9 cellular contexts compared by ENCODE assay signal in the genomic region with DNA sequence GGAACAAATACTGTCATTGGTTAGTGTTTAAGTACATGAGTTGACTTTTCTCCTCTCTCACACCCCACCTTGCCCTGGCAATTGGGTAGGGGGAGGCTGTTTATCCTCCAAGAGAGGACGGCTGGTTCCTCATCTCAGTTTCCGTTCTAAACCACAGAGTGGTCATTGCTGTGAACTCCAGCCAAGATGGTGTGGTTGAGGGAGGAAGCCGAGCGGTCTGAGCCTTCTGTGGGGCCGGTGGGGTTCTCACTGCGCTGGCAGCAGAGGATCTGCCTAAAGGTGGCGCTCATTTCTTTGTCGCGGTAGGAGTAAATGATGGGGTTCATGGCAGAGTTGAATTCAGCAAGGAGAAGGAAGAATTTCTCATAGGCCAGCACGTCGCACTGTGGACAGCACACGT.
DNase-seq lines count a peak whose midpoint lies in the region; ATAC-seq and TF ChIP-seq lines count a peak whose summit lies in the region.
"Had no signal": no experiment of that assay in that cellular context is flagged by ENCODE, and none has a peak within 500 bp of the region (broad histone marks: within the 10 kb centered on the region; RNA-seq: fewer than 3 reads in every experiment).

No MANE protein-coding gene starts in this region.

- DNase-seq in Daoy (ENCODE audit: low read depth): peak; percentile 12
- peak; percentile 89 for DNase-seq in NB4 (ENCODE audit: low read depth)
- DNase-seq in iPS DF 19.7 (ENCODE audit: low read depth, low spot score): peak; percentile 42
- no peak for DNase-seq in brain microvascular endothelial cell
- no peak for DNase-seq in DMS79 (lab: John Stamatoyannopoulos, UW)

- H3K27me3 ChIP-seq in brain microvascular endothelial cell (replicated peaks): no peaks in the 10 kb centered on the region

- TF ChIP-seq POLR2A in NB4 (IDR thresholded peaks at IDR 0.05; ENCODE audit: extremely low read depth, insufficient read length): no peak

- H3K27ac ChIP-seq in brain microvascular endothelial cell: no peak overlapping the region

- H3K36me3 ChIP-seq in brain microvascular endothelial cell (replicated peaks): no peaks in the 10 kb centered on the region

- in situ Hi-C loops in brain microvascular endothelial cell (cut with HindIII; ENCODE audit: low pct_ligation_motif_present, low sequenced_read_pairs): no loop called here

- peak; percentile 61 for TF ChIP-seq CTCF in NB4 (IDR thresholded peaks at IDR 0.05; ENCODE audit: low read depth, low read length)
- TF ChIP-seq CTCF in brain microvascular endothelial cell (IDR thresholded peaks at IDR 0.05; ENCODE audit: low read depth, low read length, missing control alignments): no peak

- ATAC-seq in GM21576 (IDR thresholded peaks at IDR 0.05; ENCODE audit: unreplicated experiment) (peak; percentile 84), GM19023 (IDR thresholded peaks at IDR 0.05; ENCODE audit: unreplicated experiment) (no peak), HG03439 (IDR thresholded peaks at IDR 0.05; ENCODE audit: unreplicated experiment) (no peak)
- ATAC-seq: T-cell had no signal

- H3K4me3 ChIP-seq in NB4 (ENCODE audit: low read depth, low read length): no peak overlapping the region
- no peak overlapping the region for H3K4me3 ChIP-seq in brain microvascular endothelial cell (ENCODE audit: low read depth, low read length)

Comparison
In these comparisons a context has a peak if more than half of its experiments do, and no peak if none do; other contexts are left out.
1. DNase-seq: peak in Daoy (single experiment), NB4 (single experiment) and iPS DF 19.7 (single experiment); none in brain microvascular endothelial cell (single experiment) and DMS79 (single experiment).